21 cellular contexts compared by ENCODE assay signal in the genomic region with DNA sequence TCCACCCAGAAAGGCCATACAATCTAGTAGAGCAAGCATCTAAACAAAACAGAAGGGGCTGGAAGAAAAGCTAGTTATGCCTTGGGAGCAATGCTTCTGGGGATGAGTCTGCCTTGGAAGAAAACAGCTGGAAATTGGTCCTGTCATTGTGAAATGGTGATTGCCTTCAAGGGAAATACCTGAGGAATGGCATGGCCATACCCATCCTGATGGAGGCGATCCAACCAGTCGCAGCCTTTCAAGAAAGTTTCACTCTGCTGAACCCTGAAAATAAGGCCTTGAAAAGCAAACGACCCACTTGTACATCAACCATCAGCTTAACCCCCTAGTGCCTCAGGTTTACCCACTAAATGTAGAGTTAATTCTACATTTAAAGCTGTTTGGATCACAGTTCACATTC.
DNase-seq lines count a peak whose midpoint lies in the region; ATAC-seq and TF ChIP-seq lines count a peak whose summit lies in the region.
"Had no signal": no experiment of that assay in that cellular context is flagged by ENCODE, and none has a peak within 500 bp of the region (broad histone marks: within the 10 kb centered on the region; RNA-seq: fewer than 3 reads in every experiment).

No MANE protein-coding gene starts in this region.

- H3K9ac ChIP-seq in GM23248, result no peak overlapping the region

- intact Hi-C loops in gastrocnemius medialis (cut with DNase I; ENCODE audit: low total_unique reads), result no loop called here

- H3K27ac ChIP-seq in GM23248, result peak overlapping the region; percentile 67
- peak overlapping the region; percentile 82 for H3K27ac ChIP-seq in epithelial cell of prostate
- peak overlapping the region; percentile 8 for H3K27ac ChIP-seq in mesodermal cell (ENCODE audit: low read depth, low read length, severe bottlenecking)
- H3K27ac ChIP-seq in gastrocnemius medialis, result no peak overlapping the region
- H3K27ac ChIP-seq: Peyer's patch had no signal

- no peaks in the 10 kb centered on the region for H3K36me3 Mint-ChIP-seq in activated naive CD4-positive, alpha-beta T cell treated with anti-CD3 and anti-CD28 coated beads, Interleukin-2, amount 50 U/mL, for 72 hours
- H3K36me3 Mint-ChIP-seq in type B pancreatic cell, result no peaks in the 10 kb centered on the region
- H3K36me3 Mint-ChIP-seq: CD8-positive, alpha-beta memory T cell had no signal

- no peaks in the 10 kb centered on the region for H3K79me2 ChIP-seq in GM23248 (ENCODE audit: insufficient read depth)

- H3K9me2 ChIP-seq in GM23248 (ENCODE audit: insufficient read depth), result no peaks in the 10 kb centered on the region

- H4K20me1 ChIP-seq in GM23248 (ENCODE audit: insufficient read depth), result no peaks in the 10 kb centered on the region

- H3K4me3 ChIP-seq in GM23248 (no peak overlapping the region), mesodermal cell (ENCODE audit: extremely low read depth, insufficient read depth, low read length, poor library complexity, severe bottlenecking) (no peak overlapping the region), gastrocnemius medialis (no peak overlapping the region)
- H3K4me3 ChIP-seq: Peyer's patch had no signal

- no peak for TF ChIP-seq POLR2A in gastrocnemius medialis (IDR thresholded peaks at IDR 0.05)

- in situ Hi-C loops in GM23248 (cut with MboI), result no loop called here
- in situ Hi-C loops in gastrocnemius medialis (cut with MboI; ENCODE audit: low sequenced_read_pairs in 4 of 4), result no loop called here

- H3K27me3 Mint-ChIP-seq in type B pancreatic cell, result peaks cover 4% of the 10 kb centered on the region

- H3K4me1 Mint-ChIP-seq in type B pancreatic cell (ENCODE audit: unreplicated experiment), result no peaks in the 10 kb centered on the region
- H3K4me1 Mint-ChIP-seq: CD8-positive, alpha-beta memory T cell had no signal

- TF ChIP-seq CTCF in gastrocnemius medialis (IDR thresholded peaks at IDR 0.05 in 4 of 5, conservative IDR thresholded peaks at IDR 0.05 in 1 of 5) (no peak), type B pancreatic cell (conservative IDR thresholded peaks at IDR 0.05) (no peak)

- no peak overlapping the region for H3K27ac Mint-ChIP-seq in activated naive CD4-positive, alpha-beta T cell treated with anti-CD3 and anti-CD28 coated beads, Interleukin-2, amount 50 U/mL, for 72 hours
- H3K27ac Mint-ChIP-seq in type B pancreatic cell, result no peak overlapping the region
- H3K27ac Mint-ChIP-seq: CD8-positive, alpha-beta memory T cell had no signal

- ATAC-seq in gastrocnemius medialis, result no peak
- no peak for ATAC-seq in GM19455 (IDR thresholded peaks at IDR 0.05; ENCODE audit: unreplicated experiment)
- no peak for ATAC-seq in activated naive CD4-positive, alpha-beta T cell treated with anti-CD3 and anti-CD28 coated beads, Interleukin-2, amount 50 U/mL, for 72 hours

- H3K9me3 Mint-ChIP-seq in activated naive CD4-positive, alpha-beta T cell treated with anti-CD3 and anti-CD28 coated beads, Interleukin-2, amount 50 U/mL, for 72 hours, result peaks cover 0 to 3% of the 10 kb centered on the region in 2 donors
- H3K9me3 Mint-ChIP-seq in type B pancreatic cell, result peaks cover 6% of the 10 kb centered on the region

- no peak overlapping the region for H3K4me3 Mint-ChIP-seq in type B pancreatic cell
- H3K4me3 Mint-ChIP-seq: CD8-positive, alpha-beta memory T cell had no signal

- 94 to 97% methylated on average over 3 of the region's 3 CpGs for WGBS in GM23248 (ENCODE audit: low coverage in 1 of 2, low lambda C conversion rate in 2 of 2, missing lambda C conversion rate in 2 of 2), 2 experiments
- 94 to 100% methylated on average over 2 of the region's 3 CpGs for WGBS in mesodermal cell (ENCODE audit: insufficient coverage in 2 of 2), 2 experiments

- H2AFZ ChIP-seq in GM23248, result no peak overlapping the region

- H3F3A ChIP-seq in GM23248 (ENCODE audit: insufficient read depth), result peaks cover 32% of the 10 kb centered on the region

- H3K4me2 ChIP-seq in GM23248 (ENCODE audit: unreplicated experiment), result peak overlapping the region; percentile 45

- DNase-seq in GM23248 (no peak), RPMI7951 (ENCODE audit: low read depth) (peak; percentile 48), epithelial cell of prostate (ENCODE audit: low read depth, low spot score) (no peak), gastrocnemius medialis (no peak), type B pancreatic cell (ENCODE audit: extremely low spot score, unreplicated experiment) (no peak)
- DNase-seq in activated naive CD4-positive, alpha-beta T cell treated with anti-CD3 and anti-CD28 coated beads, Interleukin-2, amount 50 U/mL, for 72 hours (ENCODE audit: low spot score in 2 of 2), result no peak
- DNase-seq: AML-193; C1 segment of cervical spinal cord; Calu3; CD8-positive, alpha-beta memory T cell; Kasumi-1; MM.1S; NCI-H1048; NCI-H1417 treated with DMSO at 0.1 percent for 48 hours; NCI-H187; NCI-H2107; NCI-H2227 treated with DMSO at 0.1 percent for 48 hours; Peyer's patch; Right ventricle myocardium superior had no signal

- H3K9me3 ChIP-seq in GM23248 (ENCODE audit: low read depth) (no peaks in the 10 kb centered on the region), mesodermal cell (ENCODE audit: control insufficient read depth, low read length) (no peaks in the 10 kb centered on the region), gastrocnemius medialis (no peaks in the 10 kb centered on the region)
- H3K9me3 ChIP-seq: Peyer's patch had no signal

- H3K27me3 ChIP-seq in GM23248 (replicated peaks; ENCODE audit: insufficient read depth) (no peaks in the 10 kb centered on the region), gastrocnemius medialis (no peaks in the 10 kb centered on the region)
- H3K27me3 ChIP-seq: Peyer's patch had no signal

- H3K36me3 ChIP-seq in GM23248 (ENCODE audit: low read depth) (no peaks in the 10 kb centered on the region), mesodermal cell (ENCODE audit: control insufficient read depth, insufficient read depth, low read length) (no peaks in the 10 kb centered on the region), gastrocnemius medialis (no peaks in the 10 kb centered on the region)
- H3K36me3 ChIP-seq: Peyer's patch had no signal

- H3K4me1 ChIP-seq in GM23248 (ENCODE audit: insufficient read depth) (peaks cover 37% of the 10 kb centered on the region), mesodermal cell (ENCODE audit: control insufficient read depth, insufficient read depth, low read length, poor library complexity, severe bottlenecking) (no peaks in the 10 kb centered on the region), gastrocnemius medialis (no peaks in the 10 kb centered on the region)
- H3K4me1 ChIP-seq: Peyer's patch had no signal

Comparison
In these comparisons a context has a peak if more than half of its experiments do, and no peak if none do; other contexts are left out.
1. H3K27ac ChIP-seq: peak in GM23248 (single experiment), epithelial cell of prostate (single experiment) and mesodermal cell (single experiment); none in gastrocnemius medialis (0 of 4).